9 cellular contexts compared by ENCODE assay signal in the genomic region with DNA sequence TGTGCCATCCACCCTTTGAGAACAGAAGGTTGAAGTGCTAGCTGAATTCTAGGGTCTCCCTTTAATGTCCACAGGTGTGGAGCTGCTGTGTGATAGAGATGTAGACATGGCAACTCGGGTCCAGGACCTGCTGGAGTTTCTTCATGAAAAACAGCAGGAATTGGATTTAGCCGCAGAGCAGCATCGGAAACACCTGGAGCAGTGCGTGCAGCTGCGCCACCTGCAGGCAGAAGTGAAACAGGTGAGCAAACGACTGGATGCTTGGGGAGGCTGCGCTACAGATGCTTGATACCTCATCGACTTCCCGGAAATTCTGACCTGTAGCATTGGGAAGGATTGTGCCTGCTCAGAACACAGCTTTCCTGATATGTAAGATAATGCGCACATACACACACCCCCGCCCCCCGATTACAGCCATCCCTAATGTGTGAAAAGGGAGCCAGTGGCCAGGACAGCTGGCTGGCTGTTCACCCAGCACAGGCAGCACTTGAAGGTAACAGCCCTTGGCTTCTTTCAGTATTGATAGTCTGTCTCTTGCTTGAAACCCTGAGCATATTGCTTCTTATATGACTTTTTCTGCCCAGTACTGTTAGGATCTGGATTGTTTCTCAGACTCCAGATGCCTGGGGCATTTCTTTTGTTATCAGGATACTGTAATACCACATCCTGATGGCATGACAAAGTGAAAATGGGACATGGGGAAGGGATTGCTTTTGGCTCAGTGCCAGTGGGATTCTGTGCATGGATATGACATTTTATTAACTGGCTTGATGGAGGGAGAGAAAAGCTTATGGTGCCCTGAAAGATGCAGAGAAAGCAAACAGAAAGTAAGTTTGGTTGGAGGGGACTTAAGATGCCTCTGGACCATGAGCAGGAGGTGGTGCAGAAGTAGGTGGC.
DNase-seq lines count a peak whose midpoint lies in the region; ATAC-seq, FAIRE-seq and TF ChIP-seq lines count a peak whose summit lies in the region.
"Had no signal": no experiment of that assay in that cellular context is flagged by ENCODE, and none has a peak within 500 bp of the region (broad histone marks: within the 10 kb centered on the region; RNA-seq: fewer than 3 reads in every experiment).

No MANE protein-coding gene starts in this region.

- DNase-seq in DMS53 (lab: John Stamatoyannopoulos, UW) (peak; percentile 79), HepG2 (ENCODE audit: low spot score) (peak; percentile 33), cerebellar cortex (ENCODE audit: low spot score) (no peak)
- no peak for DNase-seq in activated naive CD4-positive, alpha-beta T cell treated with anti-CD3 and anti-CD28 coated beads, Interleukin-2, amount 10 ng/mL, durations not matched to agents 7 days and 5 days

- peaks cover 58% of the 10 kb centered on the region for H3K4me1 Mint-ChIP-seq in activated naive CD4-positive, alpha-beta T cell treated with anti-CD3 and anti-CD28 coated beads, Interleukin-2, amount 10 ng/mL, durations not matched to agents 7 days and 5 days

- CTCF ChIA-PET in activated naive CD4-positive, alpha-beta T cell treated with anti-CD3 and anti-CD28 coated beads, Interleukin-2, amount 10 ng/mL, durations not matched to agents 7 days and 5 days (lab: Charles Lee): interaction anchor here (0.8 to 14.9 kb wide), 13 partner anchors 11 to 650 kb away, joined by 3 to 240 read pairs (median 4); no protein-coding TSS in a partner anchor
- CTCF ChIA-PET in HepG2 (lab: Yijun Ruan, JAX; ENCODE audit: low intra/inter-chr PET ratio, low total read pairs): interaction anchor here (0.7 to 2.2 kb wide), 4 partner anchors 13 to 377 kb away, joined by 3 to 11 read pairs (median 6); no protein-coding TSS in a partner anchor

- no peaks in the 10 kb centered on the region for H3K36me3 Mint-ChIP-seq in activated naive CD4-positive, alpha-beta T cell treated with anti-CD3 and anti-CD28 coated beads, Interleukin-2, amount 10 ng/mL, durations not matched to agents 7 days and 5 days

- TF ChIP-seq EP300 in HepG2 (IDR thresholded peaks at IDR 0.05; ENCODE audit: low read depth in 2 of 2, low read length in 2 of 2) (no peak), HepG2 (CRISPR knock-in tag; IDR thresholded peaks at IDR 0.05; ENCODE audit: borderline replicate concordance) (no peak)

- no peaks in the 10 kb centered on the region for H3K9me3 ChIP-seq in HepG2 (ENCODE audit: low read length)

- BruUV-seq in HepG2 (replicated peaks; lab: Mats Ljungman, UMichigan): no TSS peak

- TF ChIP-seq RAD21 in HepG2 (CRISPR knock-in tag; IDR thresholded peaks at IDR 0.05): 0 out of 2 replicates have a peak, but pooled peaks have one; percentile 14

- H3K36me3 ChIP-seq in KMS-11 (ENCODE audit: insufficient read depth): no peaks in the 10 kb centered on the region
- H3K36me3 ChIP-seq in HepG2 (replicated peaks in 1 of 2; ENCODE audit: control insufficient read depth in 1 of 2, insufficient read depth in 2 of 2, low read length in 2 of 2): peaks cover 35 to 84% of the 10 kb centered on the region in 2 experiments

- no peak for TF ChIP-seq POLR2A in HepG2 (IDR thresholded peaks at IDR 0.05; ENCODE audit: insufficient read depth in 1 of 2, low read depth in 2 of 2, low read length in 2 of 2)

- in situ Hi-C loops in HepG2 (cut with HindIII; ENCODE audit: extremely low pct_ligation_motif_present, low pct_unique_long_range_greater_than_20kb): loop anchor here (5.0 kb wide), 1 partner anchor 378 kb away; no protein-coding TSS in a partner anchor

- no peak overlapping the region for H3K4me3 ChIP-seq in KMS-11 (IDR thresholded peaks at IDR 0.05; ENCODE audit: insufficient read depth, low read depth, low read length)
- no peak overlapping the region for H3K4me3 ChIP-seq in HepG2 (replicated peaks in 1 of 3; ENCODE audit: insufficient read depth in 1 of 3, low read depth in 2 of 3, low read length in 3 of 3)

- H3K27me3 Mint-ChIP-seq in activated naive CD4-positive, alpha-beta T cell treated with anti-CD3 and anti-CD28 coated beads, Interleukin-2, amount 10 ng/mL, durations not matched to agents 7 days and 5 days: peaks cover 9% of the 10 kb centered on the region

- no peaks in the 10 kb centered on the region for H3K27me3 ChIP-seq in KMS-11 (ENCODE audit: insufficient read depth, low read depth)
- no peaks in the 10 kb centered on the region for H3K27me3 ChIP-seq in HepG2 (ENCODE audit: control insufficient read depth in 1 of 2, insufficient read depth in 2 of 2, low read length in 2 of 2)

- peak; percentile 71 for TF ChIP-seq CTCF in KMS-11 (conservative IDR thresholded peaks at IDR 0.05; ENCODE audit: low read depth, low read length)
- TF ChIP-seq CTCF in HepG2 (CRISPR knock-in tag; IDR thresholded peaks at IDR 0.05): peak; percentile 60

- WGBS in HepG2 (ENCODE audit: low lambda C conversion rate): 92% methylated on average over 6 of the region's 12 CpGs

- FAIRE-seq in HepG2 (lab: Jason Lieb, UNC): peak; percentile 15
- FAIRE-seq: islet of Langerhans had no signal

- no peak overlapping the region for H3K4me3 Mint-ChIP-seq in activated naive CD4-positive, alpha-beta T cell treated with anti-CD3 and anti-CD28 coated beads, Interleukin-2, amount 10 ng/mL, durations not matched to agents 7 days and 5 days

- H3K4me1 ChIP-seq in KMS-11 (ENCODE audit: low read depth, poor library complexity, severe bottlenecking) (peaks cover 23% of the 10 kb centered on the region), HepG2 (ENCODE audit: insufficient read depth, low read length) (no peaks in the 10 kb centered on the region)

- H3K4me2 ChIP-seq in KMS-11 (no peak overlapping the region), HepG2 (ENCODE audit: low read depth, low read length) (no peak overlapping the region)

- H3K79me2 ChIP-seq in KMS-11 (ENCODE audit: insufficient read depth, low read depth) (no peaks in the 10 kb centered on the region), HepG2 (ENCODE audit: insufficient read depth, low read length) (no peaks in the 10 kb centered on the region)

- no peak overlapping the region for H3K27ac ChIP-seq in KMS-11
- H3K27ac ChIP-seq in HepG2 (ENCODE audit: extremely low read length, insufficient read depth, low read length): no peak overlapping the region

- no peaks in the 10 kb centered on the region for H3K9me3 Mint-ChIP-seq in activated naive CD4-positive, alpha-beta T cell treated with anti-CD3 and anti-CD28 coated beads, Interleukin-2, amount 10 ng/mL, durations not matched to agents 7 days and 5 days

- H3K9ac ChIP-seq in KMS-11: no peak overlapping the region
- H3K9ac ChIP-seq in HepG2 (ENCODE audit: insufficient read depth, low read depth, low read length): no peak overlapping the region

- POLR2A ChIA-PET in HepG2 (lab: Yijun Ruan, JAX): no interaction called here

- H3K27ac Mint-ChIP-seq in activated naive CD4-positive, alpha-beta T cell treated with anti-CD3 and anti-CD28 coated beads, Interleukin-2, amount 10 ng/mL, durations not matched to agents 7 days and 5 days: peak overlapping the region; percentile 89

- H4K20me1 ChIP-seq in KMS-11 (ENCODE audit: insufficient read depth) (no peaks in the 10 kb centered on the region), HepG2 (ENCODE audit: insufficient read depth, low read length) (peaks cover 8% of the 10 kb centered on the region)

- intact Hi-C loops in HepG2 (cut with micrococcal nuclease; ENCODE audit: unreplicated experiment): loop anchor here (1.0 kb wide), 1 partner anchor 377 kb away; no protein-coding TSS in a partner anchor

- ATAC-seq in HepG2 (peak; percentile 78), GM21390 (IDR thresholded peaks at IDR 0.05; ENCODE audit: unreplicated experiment) (no peak), HG03196 (IDR thresholded peaks at IDR 0.05; ENCODE audit: unreplicated experiment) (no peak), GM19452 (IDR thresholded peaks at IDR 0.05; ENCODE audit: unreplicated experiment) (no peak)

- H2AFZ ChIP-seq in KMS-11 (ENCODE audit: low read depth) (no peak overlapping the region), HepG2 (ENCODE audit: low read length) (no peak overlapping the region)

TF ChIP-seq in HepG2, 621 proteins besides CTCF, POLR2A, EP300 and RAD21 (continues in another document):
- TF ChIP-seq ZBTB38 (CRISPR knock-in tag; IDR thresholded peaks at IDR 0.05) (peak; percentile 84), XRCC5 (optimal IDR thresholded peaks at IDR 0.05; ENCODE audit: low read length) (peak; percentile 45), ZNF761 (CRISPR knock-in tag; conservative IDR thresholded peaks at IDR 0.05) (no peak), MTF2 (CRISPR knock-in tag; IDR thresholded peaks at IDR 0.05; ENCODE audit: borderline replicate concordance) (no peak), SMC3 (IDR thresholded peaks at IDR 0.05; ENCODE audit: low read length) (peak; percentile 44), ARNT2 (CRISPR knock-in tag; IDR thresholded peaks at IDR 0.05; ENCODE audit: low read depth) (0 out of 2 replicates have a peak, but pooled peaks have one; percentile 44), STAG1 (CRISPR knock-in tag; IDR thresholded peaks at IDR 0.05) (peak; percentile 61), U2AF2 (IDR thresholded peaks at IDR 0.05; ENCODE audit: low read depth, low read length) (no peak)
- TF ChIP-seq, protein P1, sequence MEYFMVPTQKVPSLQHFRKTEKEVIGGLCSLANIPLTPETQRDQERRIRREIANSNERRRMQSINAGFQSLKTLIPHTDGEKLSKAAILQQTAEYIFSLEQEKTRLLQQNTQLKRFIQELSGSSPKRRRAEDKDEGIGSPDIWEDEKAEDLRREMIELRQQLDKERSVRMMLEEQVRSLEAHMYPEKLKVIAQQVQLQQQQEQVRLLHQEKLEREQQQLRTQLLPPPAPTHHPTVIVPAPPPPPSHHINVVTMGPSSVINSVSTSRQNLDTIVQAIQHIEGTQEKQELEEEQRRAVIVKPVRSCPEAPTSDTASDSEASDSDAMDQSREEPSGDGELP (IDR thresholded peaks at IDR 0.05; ENCODE audit: borderline replicate concordance, low read depth): peak; percentile 28; the same call in 1 of the 2 replicates
- TF ChIP-seq, protein P2, sequence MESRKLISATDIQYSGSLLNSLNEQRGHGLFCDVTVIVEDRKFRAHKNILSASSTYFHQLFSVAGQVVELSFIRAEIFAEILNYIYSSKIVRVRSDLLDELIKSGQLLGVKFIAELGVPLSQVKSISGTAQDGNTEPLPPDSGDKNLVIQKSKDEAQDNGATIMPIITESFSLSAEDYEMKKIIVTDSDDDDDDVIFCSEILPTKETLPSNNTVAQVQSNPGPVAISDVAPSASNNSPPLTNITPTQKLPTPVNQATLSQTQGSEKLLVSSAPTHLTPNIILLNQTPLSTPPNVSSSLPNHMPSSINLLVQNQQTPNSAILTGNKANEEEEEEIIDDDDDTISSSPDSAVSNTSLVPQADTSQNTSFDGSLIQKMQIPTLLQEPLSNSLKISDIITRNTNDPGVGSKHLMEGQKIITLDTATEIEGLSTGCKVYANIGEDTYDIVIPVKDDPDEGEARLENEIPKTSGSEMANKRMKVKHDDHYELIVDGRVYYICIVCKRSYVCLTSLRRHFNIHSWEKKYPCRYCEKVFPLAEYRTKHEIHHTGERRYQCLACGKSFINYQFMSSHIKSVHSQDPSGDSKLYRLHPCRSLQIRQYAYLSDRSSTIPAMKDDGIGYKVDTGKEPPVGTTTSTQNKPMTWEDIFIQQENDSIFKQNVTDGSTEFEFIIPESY (CRISPR knock-in tag; IDR thresholded peaks at IDR 0.05): peak; percentile 80; the same call in 1 of the 2 replicates

Comparison
In these comparisons a context has a peak if more than half of its experiments do, and no peak if none do; other contexts are left out.
1. DNase-seq: peak in DMS53 (single experiment) and HepG2 (single experiment); none in activated naive CD4-positive, alpha-beta T cell treated with anti-CD3 and anti-CD28 coated beads, Interleukin-2, amount 10 ng/mL, durations not matched to agents 7 days and 5 days (single experiment) and cerebellar cortex (single experiment).